In genomic region chr4:154036856-154037255, GRCh38 we compare ENCODE assay signal across 8 cellular contexts.
"Had no signal": no experiment of that assay in that cellular context is flagged by ENCODE, and none has a peak within 500 bp of the region (broad histone marks: within the 10 kb centered on the region; RNA-seq: fewer than 3 reads in every experiment).

No MANE protein-coding gene starts in this region.

- H3K36me3 ChIP-seq: HAP-1 had no signal

- H3K36me3 Mint-ChIP-seq: IgD-negative memory B cell had no signal

- H3K4me3 ChIP-seq: GM23248, HAP-1 had no signal

- H3K9me3 ChIP-seq: HAP-1 had no signal

- H3K27ac ChIP-seq: GM23248, HL-60 had no signal

- DNase-seq: GM23248, GOT3, H7, HFFc6, KBM-7 had no signal

- H3K4me1 Mint-ChIP-seq: IgD-negative memory B cell had no signal

- H3K4me3 Mint-ChIP-seq: HFFc6, IgD-negative memory B cell had no signal

- H3K4me1 ChIP-seq: HAP-1 had no signal

- H3K27ac Mint-ChIP-seq: HFFc6, IgD-negative memory B cell had no signal
